In the genomic region with DNA sequence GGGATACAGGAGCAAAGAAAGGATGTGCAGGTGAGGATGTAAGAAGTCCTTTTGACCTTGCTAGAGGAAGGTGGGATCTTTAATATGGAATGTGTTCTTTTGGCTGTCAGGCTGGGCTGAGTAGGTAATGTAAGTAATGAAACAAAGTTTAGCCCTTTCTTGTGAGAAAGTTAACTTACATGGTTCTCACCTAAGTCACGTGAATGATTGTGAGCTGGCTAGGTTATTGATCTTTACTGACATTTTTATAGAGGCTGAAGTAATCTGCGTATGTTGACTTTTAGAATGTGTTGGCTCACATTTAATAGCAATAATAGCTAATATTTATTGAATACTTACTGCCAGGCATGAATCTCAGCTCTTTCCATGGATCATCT, we compare ENCODE assay signal across 10 cellular contexts. TPM values are rescaled to one million over a fixed set of nuclear protein-coding genes. Genes with fewer than 3 reads are reported as not detected.
DNase-seq lines count a peak whose midpoint lies in the region; ATAC-seq and TF ChIP-seq lines count a peak whose summit lies in the region.
"Had no signal": no experiment of that assay in that cellular context is flagged by ENCODE, and none has a peak within 500 bp of the region (broad histone marks: within the 10 kb centered on the region; RNA-seq: fewer than 3 reads in every experiment).

No MANE protein-coding gene starts in this region.

- TF ChIP-seq CTCF in glutamatergic neuron (IDR thresholded peaks at IDR 0.05; ENCODE audit: partially characterized antibody, unreplicated experiment), result no peak

- no peak for ATAC-seq in stimulated activated effector memory CD8-positive, alpha-beta T cell treated with anti-CD3 and anti-CD28 coated beads, Interleukin-12 subunit alpha, Interleukin-12 subunit beta, amount 100 ng/mL, for 72 hours
- ATAC-seq in HG03159 (IDR thresholded peaks at IDR 0.05; ENCODE audit: unreplicated experiment) (no peak), HG03571 (IDR thresholded peaks at IDR 0.05; ENCODE audit: unreplicated experiment) (no peak), GM19455 (IDR thresholded peaks at IDR 0.05; ENCODE audit: unreplicated experiment) (no peak)

- peaks cover 54% of the 10 kb centered on the region for H3K36me3 Mint-ChIP-seq in T-helper 2 cell treated with Interferon-gamma antibody and Interleukin-4, amounts not matched to agents 5 μg/mL and 100 μg/mL, for 36 hours (ENCODE audit: low read depth)
- H3K36me3 Mint-ChIP-seq in activated CD4-positive, alpha-beta memory T cell treated with anti-CD3 and anti-CD28 coated beads, Interleukin-2, amount 10 ng/mL, durations not matched to agents 7 days and 5 days (ENCODE audit: low read depth), result peaks cover 62% of the 10 kb centered on the region
- no peaks in the 10 kb centered on the region for H3K36me3 Mint-ChIP-seq in glutamatergic neuron (ENCODE audit: unreplicated experiment)
- H3K36me3 Mint-ChIP-seq in stimulated activated effector memory CD8-positive, alpha-beta T cell treated with anti-CD3 and anti-CD28 coated beads, Interleukin-12 subunit alpha, Interleukin-12 subunit beta, amount 100 ng/mL, for 72 hours, result peaks cover 77% of the 10 kb centered on the region

- H3K9me3 Mint-ChIP-seq in T-helper 2 cell treated with Interferon-gamma antibody and Interleukin-4, amounts not matched to agents 5 μg/mL and 100 μg/mL, for 36 hours, result no peaks in the 10 kb centered on the region
- H3K9me3 Mint-ChIP-seq in activated CD4-positive, alpha-beta memory T cell treated with anti-CD3 and anti-CD28 coated beads, Interleukin-2, amount 10 ng/mL, durations not matched to agents 7 days and 5 days, result no peaks in the 10 kb centered on the region
- peaks cover 11% of the 10 kb centered on the region for H3K9me3 Mint-ChIP-seq in glutamatergic neuron (ENCODE audit: unreplicated experiment)
- no peaks in the 10 kb centered on the region for H3K9me3 Mint-ChIP-seq in stimulated activated effector memory CD8-positive, alpha-beta T cell treated with anti-CD3 and anti-CD28 coated beads, Interleukin-12 subunit alpha, Interleukin-12 subunit beta, amount 100 ng/mL, for 72 hours

- POLR2A ChIA-PET in activated CD4-positive, alpha-beta memory T cell treated with anti-CD3 and anti-CD28 coated beads, Interleukin-2, amount 10 ng/mL, durations not matched to agents 7 days and 5 days (lab: Charles Lee), result interaction anchor here (1.1 to 6.0 kb wide), 5 partner anchors 11 to 29 kb away, joined by 3 to 45 read pairs (median 10); no protein-coding TSS in a partner anchor

- H3K4me3 Mint-ChIP-seq in T-helper 2 cell treated with Interferon-gamma antibody and Interleukin-4, amounts not matched to agents 5 μg/mL and 100 μg/mL, for 36 hours, result peak overlapping the region; percentile 87
- peak overlapping the region; percentile 88 for H3K4me3 Mint-ChIP-seq in activated CD4-positive, alpha-beta memory T cell treated with anti-CD3 and anti-CD28 coated beads, Interleukin-2, amount 10 ng/mL, durations not matched to agents 7 days and 5 days
- H3K4me3 Mint-ChIP-seq in glutamatergic neuron (ENCODE audit: unreplicated experiment), result peak overlapping the region; percentile 98
- H3K4me3 Mint-ChIP-seq in stimulated activated effector memory CD8-positive, alpha-beta T cell treated with anti-CD3 and anti-CD28 coated beads, Interleukin-12 subunit alpha, Interleukin-12 subunit beta, amount 100 ng/mL, for 72 hours, result peak overlapping the region; percentile 93

- no peak for DNase-seq in T-helper 2 cell treated with Interferon-gamma antibody and Interleukin-4, amounts not matched to agents 5 μg/mL and 100 μg/mL, for 36 hours (ENCODE audit: low spot score)
- no peak for DNase-seq in T-helper 2 cell
- DNase-seq in activated CD4-positive, alpha-beta memory T cell treated with anti-CD3 and anti-CD28 coated beads, Interleukin-2, amount 10 ng/mL, durations not matched to agents 7 days and 5 days, result no peak
- no peak for DNase-seq in glutamatergic neuron
- DNase-seq in stimulated activated effector memory CD8-positive, alpha-beta T cell treated with anti-CD3 and anti-CD28 coated beads, Interleukin-12 subunit alpha, Interleukin-12 subunit beta, amount 100 ng/mL, for 72 hours (ENCODE audit: low spot score in 2 of 2), result no peak
- DNase-seq: activated CD4-positive, alpha-beta T cell treated with anti-CD3 and anti-CD28 coated beads, Interleukin-2, amount 50 U/mL, for 4 hours; NCI-H1092 had no signal

- peak overlapping the region; percentile 7 for H3K27ac Mint-ChIP-seq in T-helper 2 cell treated with Interferon-gamma antibody and Interleukin-4, amounts not matched to agents 5 μg/mL and 100 μg/mL, for 36 hours
- no peak overlapping the region for H3K27ac Mint-ChIP-seq in activated CD4-positive, alpha-beta memory T cell treated with anti-CD3 and anti-CD28 coated beads, Interleukin-2, amount 10 ng/mL, durations not matched to agents 7 days and 5 days
- no peak overlapping the region for H3K27ac Mint-ChIP-seq in glutamatergic neuron (ENCODE audit: unreplicated experiment)
- H3K27ac Mint-ChIP-seq in stimulated activated effector memory CD8-positive, alpha-beta T cell treated with anti-CD3 and anti-CD28 coated beads, Interleukin-12 subunit alpha, Interleukin-12 subunit beta, amount 100 ng/mL, for 72 hours, result peak overlapping the region; percentile 99

- peaks cover 63% of the 10 kb centered on the region for H3K4me1 Mint-ChIP-seq in T-helper 2 cell treated with Interferon-gamma antibody and Interleukin-4, amounts not matched to agents 5 μg/mL and 100 μg/mL, for 36 hours (ENCODE audit: low read depth)
- H3K4me1 Mint-ChIP-seq in activated CD4-positive, alpha-beta memory T cell treated with anti-CD3 and anti-CD28 coated beads, Interleukin-2, amount 10 ng/mL, durations not matched to agents 7 days and 5 days, result peaks cover 74% of the 10 kb centered on the region
- H3K4me1 Mint-ChIP-seq in glutamatergic neuron (ENCODE audit: low read depth, unreplicated experiment), result peaks cover 47% of the 10 kb centered on the region
- peaks cover 71% of the 10 kb centered on the region for H3K4me1 Mint-ChIP-seq in stimulated activated effector memory CD8-positive, alpha-beta T cell treated with anti-CD3 and anti-CD28 coated beads, Interleukin-12 subunit alpha, Interleukin-12 subunit beta, amount 100 ng/mL, for 72 hours

- no peaks in the 10 kb centered on the region for H3K27me3 Mint-ChIP-seq in T-helper 2 cell treated with Interferon-gamma antibody and Interleukin-4, amounts not matched to agents 5 μg/mL and 100 μg/mL, for 36 hours (ENCODE audit: low read depth)
- no peaks in the 10 kb centered on the region for H3K27me3 Mint-ChIP-seq in activated CD4-positive, alpha-beta memory T cell treated with anti-CD3 and anti-CD28 coated beads, Interleukin-2, amount 10 ng/mL, durations not matched to agents 7 days and 5 days
- H3K27me3 Mint-ChIP-seq in glutamatergic neuron (ENCODE audit: unreplicated experiment), result peaks cover 4% of the 10 kb centered on the region

- CTCF ChIA-PET in activated CD4-positive, alpha-beta memory T cell treated with anti-CD3 and anti-CD28 coated beads, Interleukin-2, amount 10 ng/mL, durations not matched to agents 7 days and 5 days (lab: Charles Lee), result interaction anchor here (1.0 to 2.1 kb wide), 4 partner anchors 9 to 63 kb away, joined by 4 to 18 read pairs (median 4); no protein-coding TSS in a partner anchor

RNA-seq across cellular contexts. Expression of gene TOP1, which starts 2.6 kb away (rescaled TPM):
- total RNA-seq in activated CD4-positive, alpha-beta memory T cell treated with anti-CD3 and anti-CD28 coated beads, Interleukin-2, amount 10 ng/mL, durations not matched to agents 7 days and 5 days, result 10 to 100 TPM; 67.5 to 68.0 TPM
- 68.7 TPM for total RNA-seq in glutamatergic neuron (ENCODE audit: unreplicated experiment)

Comparison
In these comparisons a context has a peak if more than half of its experiments do, and no peak if none do; other contexts are left out.
1. H3K27ac Mint-ChIP-seq: peak in T-helper 2 cell treated with Interferon-gamma antibody and Interleukin-4, amounts not matched to agents 5 μg/mL and 100 μg/mL, for 36 hours (single experiment) and stimulated activated effector memory CD8-positive, alpha-beta T cell treated with anti-CD3 and anti-CD28 coated beads, Interleukin-12 subunit alpha, Interleukin-12 subunit beta, amount 100 ng/mL, for 72 hours (single experiment); none in activated CD4-positive, alpha-beta memory T cell treated with anti-CD3 and anti-CD28 coated beads, Interleukin-2, amount 10 ng/mL, durations not matched to agents 7 days and 5 days (single experiment) and glutamatergic neuron (single experiment).
2. Peak in every context shown above with its lines, with median percentiles within 50 percentile points of each other: H3K4me3 Mint-ChIP-seq.